ENCODE assay signal across 21 cellular contexts in genomic region chr12:32104572-32105355, GRCh38. TPM values are rescaled to one million over a fixed set of nuclear protein-coding genes. Genes with fewer than 3 reads are reported as not detected.
DNase-seq lines count a peak whose midpoint lies in the region; ATAC-seq and TF ChIP-seq lines count a peak whose summit lies in the region.
"Had no signal": no experiment of that assay in that cellular context is flagged by ENCODE, and none has a peak within 500 bp of the region (broad histone marks: within the 10 kb centered on the region; RNA-seq: fewer than 3 reads in every experiment).

No MANE protein-coding gene starts in this region.

- DNase-seq in CD4-positive, CD25-positive, alpha-beta regulatory T cell: no peak
- DNase-seq in DND-41 (no peak), dermis blood vessel endothelial cell (peak; percentile 57), midbrain (lab: John Stamatoyannopoulos, UW) (peak; percentile 5), coronary artery (ENCODE audit: low spot score) (no peak), amniotic stem cell (lab: John Stamatoyannopoulos, UW) (no peak), GM03348 (ENCODE audit: low spot score) (no peak)
- DNase-seq: activated CD4-positive, alpha-beta T cell treated with anti-CD3 and anti-CD28 coated beads, Interleukin-2, amount 50 U/mL, for 1 hour; activated naive CD8-positive, alpha-beta T cell treated with anti-CD3 and anti-CD28 coated beads for 36 hours; cerebellar nuclear complex; effector memory CD4-positive, alpha-beta T cell; esophagus squamous epithelium; left cardiac atrium; NCI-H1105; NCI-H2081 treated with DMSO at 0.1 percent for 48 hours; NCI-H510A treated with DMSO at 0.1 percent for 48 hours; stimulated activated CD4-positive, alpha-beta T cell treated with anti-CD3 and anti-CD28 coated beads, Interleukin-4, amount 100 ng/mL, for 1 hour; stimulated activated naive CD4-positive, alpha-beta T cell had no signal

- peak overlapping the region in 1 of 3 donors; percentile 34 for H3K27ac Mint-ChIP-seq in CD4-positive, CD25-positive, alpha-beta regulatory T cell
- H3K27ac Mint-ChIP-seq: activated naive CD8-positive, alpha-beta T cell treated with anti-CD3 and anti-CD28 coated beads for 36 hours; T-helper 1 cell treated with Interleukin-12 subunit alpha and Interleukin-12 subunit beta and Interleukin-4 antibody, amounts not matched to agents 30 μg/mL and 1 μg/mL, for 36 hours had no signal

- H3K27ac ChIP-seq in CD4-positive, CD25-positive, alpha-beta regulatory T cell (ENCODE audit: insufficient read depth, low read length, poor library complexity, severe bottlenecking): no peak overlapping the region
- H3K27ac ChIP-seq in DND-41 (ENCODE audit: low read length) (no peak overlapping the region), coronary artery (no peak overlapping the region)

- H3K36me3 Mint-ChIP-seq in CD4-positive, CD25-positive, alpha-beta regulatory T cell: no peaks in the 10 kb centered on the region

- H3K9me3 ChIP-seq in CD4-positive, CD25-positive, alpha-beta regulatory T cell (ENCODE audit: control insufficient read depth in 2 of 2, low read length in 2 of 2): no peaks in the 10 kb centered on the region
- H3K9me3 ChIP-seq in DND-41 (ENCODE audit: insufficient read depth, low read length, severe bottlenecking): no peaks in the 10 kb centered on the region
- H3K9me3 ChIP-seq: esophagus squamous epithelium had no signal

- H3K4me2 ChIP-seq in DND-41 (ENCODE audit: insufficient read depth, low read length): no peak overlapping the region

- no peaks in the 10 kb centered on the region; the same call in 1 of the 2 replicates for H4K20me1 ChIP-seq in DND-41 (ENCODE audit: insufficient read depth, low read length)

- peaks cover 17 to 33% (median 24%) of the 10 kb centered on the region in 4 donors for H3K4me1 Mint-ChIP-seq in CD4-positive, CD25-positive, alpha-beta regulatory T cell

- H3K27me3 ChIP-seq in CD4-positive, CD25-positive, alpha-beta regulatory T cell (ENCODE audit: control insufficient read depth, insufficient read depth, low read length): no peaks in the 10 kb centered on the region
- H3K27me3 ChIP-seq in DND-41 (ENCODE audit: insufficient read depth, low read length, poor library complexity): no peaks in the 10 kb centered on the region
- H3K27me3 ChIP-seq: esophagus squamous epithelium had no signal

- H3K4me1 ChIP-seq in CD4-positive, CD25-positive, alpha-beta regulatory T cell (ENCODE audit: control insufficient read depth, insufficient read depth, low read length, poor library complexity, severe bottlenecking): peaks cover 26% of the 10 kb centered on the region
- peaks cover 35% of the 10 kb centered on the region for H3K4me1 ChIP-seq in DND-41 (ENCODE audit: insufficient read depth, low read length)

- peak overlapping the region; percentile 58 for H2AFZ ChIP-seq in DND-41 (ENCODE audit: low read depth, low read length)

- no peak overlapping the region for H3K4me3 ChIP-seq in CD4-positive, CD25-positive, alpha-beta regulatory T cell (ENCODE audit: low read depth, low read length)
- H3K4me3 ChIP-seq in DND-41 (ENCODE audit: low read depth in 1 of 2, low read length in 2 of 2): no peak overlapping the region
- no peak overlapping the region for H3K4me3 ChIP-seq in coronary artery
- H3K4me3 ChIP-seq: esophagus squamous epithelium had no signal

- no peaks in the 10 kb centered on the region for H3K36me3 ChIP-seq in CD4-positive, CD25-positive, alpha-beta regulatory T cell (ENCODE audit: control insufficient read depth, insufficient read depth, low read length)
- H3K36me3 ChIP-seq in DND-41 (ENCODE audit: insufficient read depth, low read length): peaks cover 4% of the 10 kb centered on the region; the same call in 1 of the 2 replicates
- H3K36me3 ChIP-seq: esophagus squamous epithelium had no signal

- peak overlapping the region; percentile 46 to 92 (median 73) for H3K4me3 Mint-ChIP-seq in CD4-positive, CD25-positive, alpha-beta regulatory T cell

- H3K27me3 Mint-ChIP-seq in CD4-positive, CD25-positive, alpha-beta regulatory T cell: peaks cover 8% of the 10 kb centered on the region
- H3K27me3 Mint-ChIP-seq: activated naive CD8-positive, alpha-beta T cell treated with anti-CD3 and anti-CD28 coated beads for 36 hours had no signal

- ATAC-seq in CD4-positive, CD25-positive, alpha-beta regulatory T cell (ENCODE audit: low read depth in 2 of 2): no peak
- ATAC-seq in DND-41 (ENCODE audit: insufficient read depth, low read depth) (no peak), GM19452 (IDR thresholded peaks at IDR 0.05; ENCODE audit: unreplicated experiment) (no peak)
- ATAC-seq: left cardiac atrium had no signal

- peaks cover 36% of the 10 kb centered on the region for H3K79me2 ChIP-seq in DND-41 (ENCODE audit: insufficient read depth, low read length)

- H3K9me3 Mint-ChIP-seq in CD4-positive, CD25-positive, alpha-beta regulatory T cell: peaks cover 0 to 1% (median 0%) of the 10 kb centered on the region in 7 donors
- H3K9me3 Mint-ChIP-seq: activated naive CD8-positive, alpha-beta T cell treated with anti-CD3 and anti-CD28 coated beads for 36 hours; activated T-helper 1 cell treated with anti-CD3 and anti-CD28 coated beads, Interleukin-12 subunit alpha, Interleukin-12 subunit beta, Interleukin-2, Interleukin-4 antibody, amounts not matched to agents 30 ng/mL and 10 ng/mL and 1 ng/mL, durations not matched to agents 14 hours and 24 hours and 36 hours; T-helper 1 cell treated with Interleukin-12 subunit alpha and Interleukin-12 subunit beta and Interleukin-4 antibody, amounts not matched to agents 30 μg/mL and 1 μg/mL, for 36 hours had no signal

- no peak overlapping the region for H3K9ac ChIP-seq in DND-41 (ENCODE audit: low read depth, low read length)

- TF ChIP-seq CTCF in DND-41 (IDR thresholded peaks at IDR 0.05; ENCODE audit: borderline replicate concordance, extremely low read depth, low read length, poor library complexity, severe bottlenecking) (no peak), coronary artery (IDR thresholded peaks at IDR 0.05) (no peak)

RNA-seq across cellular contexts. Expression of gene BICD1, which starts 1.9 kb away (rescaled TPM):
- 23.6 TPM for total RNA-seq in CD4-positive, CD25-positive, alpha-beta regulatory T cell
- 1 to 10 TPM; 8.0 to 9.6 (median 8.8) TPM for polyA plus RNA-seq in CD4-positive, CD25-positive, alpha-beta regulatory T cell
- 14.8 and 15.0 TPM in 2 replicates for total RNA-seq in dermis blood vessel endothelial cell

Comparison
In these comparisons a context has a peak if more than half of its experiments do, and no peak if none do; other contexts are left out.
1. DNase-seq: peak in dermis blood vessel endothelial cell (single experiment) and midbrain (single experiment); none in CD4-positive, CD25-positive, alpha-beta regulatory T cell (0 of 3), DND-41 (single experiment), coronary artery (single experiment), amniotic stem cell (single experiment) and GM03348 (single experiment).